In genomic region chr6:150261997-150262396, GRCh38 we compare ENCODE assay signal across 17 cellular contexts.
DNase-seq lines count a peak whose midpoint lies in the region; ATAC-seq and TF ChIP-seq lines count a peak whose summit lies in the region.
"Had no signal": no experiment of that assay in that cellular context is flagged by ENCODE, and none has a peak within 500 bp of the region (broad histone marks: within the 10 kb centered on the region; RNA-seq: fewer than 3 reads in every experiment).

No MANE protein-coding gene starts in this region.

- H3K27me3 Mint-ChIP-seq in GM23338 (ENCODE audit: insufficient read depth, low read depth, poor library complexity) (peaks cover 8% of the 10 kb centered on the region), H9 (ENCODE audit: low read depth) (no peaks in the 10 kb centered on the region), WTC11 (ENCODE audit: low read depth) (no peaks in the 10 kb centered on the region), T-helper 17 cell (peaks cover 23% of the 10 kb centered on the region)

- H2BK20ac ChIP-seq in H9 (ENCODE audit: low read depth, low read length, poor library complexity, severe bottlenecking), result no peak overlapping the region

- POLR2A ChIA-PET in WTC11 (lab: Charles Lee), result no interaction called here

- H3K4me3 ChIP-seq in GM23338, result no peak overlapping the region
- H3K4me3 ChIP-seq: BLaER1 treated with 17β-estradiol and CSF1 and Interleukin-3, amounts not matched to agents 10 nM and 100 nM; GM23248; HAP-1 had no signal

- H3K79me2 ChIP-seq in GM23338 (replicated peaks; ENCODE audit: insufficient read depth) (no peaks in the 10 kb centered on the region), H9 (ENCODE audit: insufficient read depth, low read length) (no peaks in the 10 kb centered on the region)

- no peak overlapping the region for H3K9ac ChIP-seq in H9 (ENCODE audit: extremely low read depth, insufficient read length, low read length)
- H3K9ac ChIP-seq: BLaER1 treated with 17β-estradiol and CSF1 and Interleukin-3, amounts not matched to agents 10 nM and 100 nM; GM23248 had no signal

- H3K9me2 ChIP-seq in GM23338 (ENCODE audit: insufficient read depth), result no peaks in the 10 kb centered on the region

- peak overlapping the region; percentile 72; the same call in 1 of the 2 replicates for H3K27ac Mint-ChIP-seq in GM23338
- peak overlapping the region in 1 of 3 experiments; percentile 20; a peak in 1 of 7 replicates for H3K27ac Mint-ChIP-seq in H9
- H3K27ac Mint-ChIP-seq in WTC11, result no peak overlapping the region
- H3K27ac Mint-ChIP-seq in T-helper 17 cell, result no peak overlapping the region
- H3K27ac Mint-ChIP-seq: B cell; CD8-positive, alpha-beta T cell; IgD-negative memory B cell had no signal

- H2AFZ ChIP-seq in GM23338 (peak overlapping the region; percentile 21; the same call in 1 of the 2 replicates), H9 (ENCODE audit: low read length) (no peak overlapping the region)
- H2AFZ ChIP-seq: GM23248 had no signal

- H3K36me3 ChIP-seq in GM23338 (ENCODE audit: insufficient read depth), result no peaks in the 10 kb centered on the region
- H3K36me3 ChIP-seq: BLaER1 treated with 17β-estradiol and CSF1 and Interleukin-3, amounts not matched to agents 10 nM and 100 nM; HAP-1 had no signal

- no peak overlapping the region for H3K4ac ChIP-seq in H9 (ENCODE audit: low read depth, low read length)

- H3K9me3 Mint-ChIP-seq in GM23338, result no peaks in the 10 kb centered on the region
- no peaks in the 10 kb centered on the region; a peak in 1 of 5 replicates for H3K9me3 Mint-ChIP-seq in H9
- H3K9me3 Mint-ChIP-seq in WTC11, result no peaks in the 10 kb centered on the region
- H3K9me3 Mint-ChIP-seq: IgD-negative memory B cell had no signal

- no peaks in the 10 kb centered on the region for H3K23me2 ChIP-seq in H9 (ENCODE audit: insufficient read length, low read depth, low read length, poor library complexity, severe bottlenecking)

- H3K27ac ChIP-seq in GM23338 (ENCODE audit: low read depth), result no peak overlapping the region
- H3K27ac ChIP-seq in H9 (ENCODE audit: insufficient read length, low read depth, low read length), result no peak overlapping the region
- H3K27ac ChIP-seq: BLaER1 treated with 17β-estradiol and CSF1 and Interleukin-3, amounts not matched to agents 10 nM and 100 nM; GM23248 had no signal

- WGBS in H9 (ENCODE audit: extremely low coverage, insufficient read length, low lambda C conversion rate), result no CpG with 5 or more reads among the region's 8 CpGs

- no peak overlapping the region for H2BK5ac ChIP-seq in H9 (ENCODE audit: insufficient read length, low read length)

- no peaks in the 10 kb centered on the region for H3K36me3 Mint-ChIP-seq in GM23338 (ENCODE audit: low read depth)
- no peaks in the 10 kb centered on the region for H3K36me3 Mint-ChIP-seq in H9 (ENCODE audit: insufficient read depth in 1 of 3, low read depth in 3 of 3)
- H3K36me3 Mint-ChIP-seq in WTC11, result no peaks in the 10 kb centered on the region
- no peaks in the 10 kb centered on the region for H3K36me3 Mint-ChIP-seq in T-helper 17 cell (ENCODE audit: low read depth)
- H3K36me3 Mint-ChIP-seq: CD8-positive, alpha-beta T cell; IgD-negative memory B cell had no signal

- no peak overlapping the region for H3K56ac ChIP-seq in H9 (ENCODE audit: insufficient read length, low read depth, low read length)

- H3K4me2 ChIP-seq in GM23338, result no peak overlapping the region; the same call in 1 of the 2 replicates
- no peak overlapping the region for H3K4me2 ChIP-seq in H9 (ENCODE audit: insufficient read depth, insufficient read length, low read length)
- H3K4me2 ChIP-seq: BLaER1 treated with 17β-estradiol and CSF1 and Interleukin-3, amounts not matched to agents 10 nM and 100 nM had no signal

- no peak overlapping the region for H2AK5ac ChIP-seq in H9 (ENCODE audit: insufficient read length, low read length)

- H2BK15ac ChIP-seq in H9 (ENCODE audit: low read depth, low read length), result no peak overlapping the region

- H3K4me1 ChIP-seq in GM23338 (ENCODE audit: insufficient read depth) (0 out of 2 replicates have a peak, but pooled peaks cover 2% of the 10 kb centered on the region), H9 (ENCODE audit: insufficient read depth, low read length) (peaks cover 2% of the 10 kb centered on the region; the same call in 1 of the 2 replicates)
- H3K4me1 ChIP-seq: HAP-1 had no signal

- no peaks in the 10 kb centered on the region for H3F3A ChIP-seq in GM23338 (replicated peaks; ENCODE audit: low read depth)

- H4K5ac ChIP-seq in H9 (ENCODE audit: insufficient read length, low read depth, low read length), result no peak overlapping the region

- no peaks in the 10 kb centered on the region for H3K9me3 ChIP-seq in H9 (ENCODE audit: control insufficient read depth, low read depth, low read length)
- no peaks in the 10 kb centered on the region for H3K9me3 ChIP-seq in T-helper 17 cell (ENCODE audit: control insufficient read depth, low read length, poor library complexity, severe bottlenecking)
- H3K9me3 ChIP-seq: HAP-1 had no signal

- no peak overlapping the region for H2BK12ac ChIP-seq in H9 (ENCODE audit: insufficient read length, low read depth, low read length)

- H3K18ac ChIP-seq in H9 (ENCODE audit: insufficient read length, low read depth, low read length), result no peak overlapping the region

- CTCF ChIA-PET in WTC11 (lab: Charles Lee), result interaction anchor here (0.8 kb wide), 1 partner anchor 181 kb away, joined by 5 read pairs; no protein-coding TSS in a partner anchor

- no peak overlapping the region for H3K23ac ChIP-seq in H9 (ENCODE audit: insufficient read length, low read depth, low read length)

- H4K20me1 ChIP-seq in GM23338 (replicated peaks; ENCODE audit: insufficient read depth) (no peaks in the 10 kb centered on the region), H9 (ENCODE audit: control insufficient read depth, insufficient read depth, insufficient read length) (no peaks in the 10 kb centered on the region)
- H4K20me1 ChIP-seq: BLaER1 treated with 17β-estradiol and CSF1 and Interleukin-3, amounts not matched to agents 10 nM and 100 nM had no signal

- TF ChIP-seq CTCF in GM23338 (conservative IDR thresholded peaks at IDR 0.05; ENCODE audit: low read depth in 2 of 2) (no peak), H9 (conservative IDR thresholded peaks at IDR 0.05) (no peak), WTC11 (IDR thresholded peaks at IDR 0.05) (no peak)

- no peaks in the 10 kb centered on the region for H3K79me1 ChIP-seq in H9 (ENCODE audit: insufficient read depth, low read depth, low read length, poor library complexity, severe bottlenecking)

- no peaks in the 10 kb centered on the region for H3K27me3 ChIP-seq in GM23338 (ENCODE audit: insufficient read depth)
- no peaks in the 10 kb centered on the region for H3K27me3 ChIP-seq in H9 (ENCODE audit: insufficient read depth, low read length)
- H3K27me3 ChIP-seq: BLaER1 treated with 17β-estradiol and CSF1 and Interleukin-3, amounts not matched to agents 10 nM and 100 nM had no signal

- H3K4me1 Mint-ChIP-seq in GM23338 (peaks cover 9% of the 10 kb centered on the region; the same call in 2 of the 3 replicates), H9 (peaks cover 10% of the 10 kb centered on the region in 2 experiments), WTC11 (peaks cover 9% of the 10 kb centered on the region), T-helper 17 cell (no peaks in the 10 kb centered on the region)

- H3T11ph ChIP-seq in H9 (ENCODE audit: low read length), result no peak overlapping the region

- no peak overlapping the region for H3K14ac ChIP-seq in H9 (ENCODE audit: insufficient read depth, low read length)

- no peak overlapping the region for H4K91ac ChIP-seq in H9 (ENCODE audit: insufficient read length, low read depth, low read length)

- H4K8ac ChIP-seq in H9 (replicated peaks; ENCODE audit: insufficient read length, low read depth, low read length), result no peak overlapping the region

- peak; percentile 35 for DNase-seq in GM23338 (ENCODE audit: low spot score)
- DNase-seq in H9, result peak; percentile 33
- DNase-seq in WTC11 (ENCODE audit: low spot score), result peak; percentile 38
- peak; percentile 41 for DNase-seq in iPS-NIHi11 (ENCODE audit: low spot score)
- DNase-seq in NCI-H748 treated with DMSO at 0.1 percent for 48 hours (lab: John Stamatoyannopoulos, UW), result no peak
- no peak for DNase-seq in T-helper 17 cell
- no peak for DNase-seq in NCI-H345 (lab: John Stamatoyannopoulos, UW)
- DNase-seq: Calu3; CD8-positive, alpha-beta T cell; DMS79 treated with DMSO at 0.1 percent for 48 hours; GF-D8; GM23248 had no signal

- H2BK120ac ChIP-seq in H9 (ENCODE audit: low read depth, low read length, poor library complexity, severe bottlenecking), result no peak overlapping the region

- ATAC-seq in GM23338, result peak; percentile 71
- ATAC-seq in WTC11, result peak; percentile 58
- no peak for ATAC-seq in T-helper 17 cell
- ATAC-seq: CD8-positive, alpha-beta T cell; HepG2 had no signal

- H3K4me3 Mint-ChIP-seq in GM23338, result no peak overlapping the region
- H3K4me3 Mint-ChIP-seq in H9, result no peak overlapping the region
- H3K4me3 Mint-ChIP-seq in WTC11, result no peak overlapping the region
- H3K4me3 Mint-ChIP-seq in T-helper 17 cell, result no peak overlapping the region
- H3K4me3 Mint-ChIP-seq: B cell; CD8-positive, alpha-beta T cell; IgD-negative memory B cell had no signal

TF ChIP-seq in GM23338, 12 proteins besides CTCF, POLR2A, EP300 and RAD21 (continues in another document):
- TF ChIP-seq, protein P1, sequence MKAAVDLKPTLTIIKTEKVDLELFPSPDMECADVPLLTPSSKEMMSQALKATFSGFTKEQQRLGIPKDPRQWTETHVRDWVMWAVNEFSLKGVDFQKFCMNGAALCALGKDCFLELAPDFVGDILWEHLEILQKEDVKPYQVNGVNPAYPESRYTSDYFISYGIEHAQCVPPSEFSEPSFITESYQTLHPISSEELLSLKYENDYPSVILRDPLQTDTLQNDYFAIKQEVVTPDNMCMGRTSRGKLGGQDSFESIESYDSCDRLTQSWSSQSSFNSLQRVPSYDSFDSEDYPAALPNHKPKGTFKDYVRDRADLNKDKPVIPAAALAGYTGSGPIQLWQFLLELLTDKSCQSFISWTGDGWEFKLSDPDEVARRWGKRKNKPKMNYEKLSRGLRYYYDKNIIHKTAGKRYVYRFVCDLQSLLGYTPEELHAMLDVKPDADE (IDR thresholded peaks at IDR 0.05), result no peak
- TF ChIP-seq STAT1 (IDR thresholded peaks at IDR 0.05; ENCODE audit: unreplicated experiment), result no peak
- TF ChIP-seq EZH2phosphoT487 (IDR thresholded peaks at IDR 0.05; ENCODE audit: unreplicated experiment), result no peak

TF ChIP-seq in WTC11, 78 proteins besides CTCF, POLR2A, EP300 and RAD21 (continues in another document):
- TF ChIP-seq SMAD3 (CRISPR knock-in tag; IDR thresholded peaks at IDR 0.05; ENCODE audit: borderline replicate concordance), result no peak

Comparison
In these comparisons a context has a peak if more than half of its experiments do, and no peak if none do; other contexts are left out.
1. DNase-seq: peak in GM23338 (single experiment), H9 (single experiment), WTC11 (single experiment) and iPS-NIHi11 (single experiment); none in NCI-H748 treated with DMSO at 0.1 percent for 48 hours (single experiment), T-helper 17 cell (0 of 3) and NCI-H345 (single experiment).